ENCODE assay signal across 14 cellular contexts in genomic region chr1:155339515-155340111, GRCh38. TPM values are rescaled to one million over a fixed set of nuclear protein-coding genes. Genes with fewer than 3 reads are reported as not detected.
DNase-seq lines count a peak whose midpoint lies in the region; ATAC-seq and TF ChIP-seq lines count a peak whose summit lies in the region.
"Had no signal": no experiment of that assay in that cellular context is flagged by ENCODE, and none has a peak within 500 bp of the region (broad histone marks: within the 10 kb centered on the region; RNA-seq: fewer than 3 reads in every experiment).

No MANE protein-coding gene starts in this region.

- no peak overlapping the region for H2AFZ ChIP-seq in GM23248

- H3K4me1 ChIP-seq in GM23248 (ENCODE audit: insufficient read depth), result no peaks in the 10 kb centered on the region
- no peaks in the 10 kb centered on the region for H3K4me1 ChIP-seq in adipocyte (ENCODE audit: control insufficient read depth, insufficient read depth, low read length)

- no peak overlapping the region for H3K27ac ChIP-seq in CD4-positive, alpha-beta T cell (ENCODE audit: low read depth, low read length)
- H3K27ac ChIP-seq in GM23248, result no peak overlapping the region
- H3K27ac ChIP-seq: C4-2B had no signal

- no peak for ATAC-seq in CD4-positive, alpha-beta T cell (ENCODE audit: poor library complexity)

- H3K36me3 ChIP-seq in GM23248 (ENCODE audit: low read depth) (peaks cover 56% of the 10 kb centered on the region), adipocyte (ENCODE audit: control insufficient read depth, insufficient read depth, low read length, severe bottlenecking) (peaks cover 90% of the 10 kb centered on the region)

- H3K4me2 ChIP-seq in GM23248 (ENCODE audit: unreplicated experiment), result no peak overlapping the region

- H3F3A ChIP-seq in GM23248 (ENCODE audit: insufficient read depth), result peaks cover 6% of the 10 kb centered on the region; the same call in 1 of the 2 replicates

- intact Hi-C loops in CD4-positive, alpha-beta T cell (cut with DNase I, micrococcal nuclease), result loop anchor here in 1 of 2 experiments (10.0 kb wide), 1 partner anchor 395 kb away; no protein-coding TSS in a partner anchor

- CTCF ChIA-PET in CD4-positive, alpha-beta T cell (lab: Charles Lee), result interaction anchor here (1.2 kb wide), 1 partner anchor 15 kb away, joined by 3 read pairs; no protein-coding TSS in a partner anchor

- POLR2A ChIA-PET in CD4-positive, alpha-beta T cell (lab: Charles Lee), result no interaction called here

- DNase-seq in CD4-positive, alpha-beta T cell, result no peak
- DNase-seq in GM23248 (peak; percentile 8), adipocyte (ENCODE audit: low read depth) (peak; percentile 14), iris pigment epithelial cell (ENCODE audit: low read depth) (peak; percentile 36), NCI-H1436 treated with DMSO at 0.1 percent for 48 hours (lab: John Stamatoyannopoulos, UW) (no peak), medulla oblongata (ENCODE audit: extremely low spot score) (no peak)
- no peak for DNase-seq in stimulated activated CD8-positive, alpha-beta memory T cell treated with anti-CD3 and anti-CD28 coated beads, Interleukin-4, amount 100 ng/mL, for 48 hours
- DNase-seq: HFFc6, Kasumi-1, NCI-H1417, NCI-H2029, NCI-H510A treated with DMSO at 0.1 percent for 48 hours had no signal

- no peaks in the 10 kb centered on the region for H3K4me1 Mint-ChIP-seq in CD4-positive, alpha-beta T cell (ENCODE audit: low read depth)

- H3K9me3 ChIP-seq in CD4-positive, alpha-beta T cell (ENCODE audit: control insufficient read depth, low read length), result no peaks in the 10 kb centered on the region
- H3K9me3 ChIP-seq in GM23248 (ENCODE audit: low read depth), result no peaks in the 10 kb centered on the region
- H3K9me3 ChIP-seq in adipocyte (ENCODE audit: control insufficient read depth, low read length), result no peaks in the 10 kb centered on the region

- no peak overlapping the region for H3K9ac ChIP-seq in GM23248
- H3K9ac ChIP-seq in adipocyte (ENCODE audit: low read length), result no peak overlapping the region

- no peak overlapping the region for H3K4me3 ChIP-seq in GM23248
- H3K4me3 ChIP-seq in adipocyte (ENCODE audit: low read length), result no peak overlapping the region

- H3K79me2 ChIP-seq in GM23248 (ENCODE audit: insufficient read depth), result no peaks in the 10 kb centered on the region

- H4K20me1 ChIP-seq in GM23248 (ENCODE audit: insufficient read depth), result no peaks in the 10 kb centered on the region

- H3K9me3 Mint-ChIP-seq in CD4-positive, alpha-beta T cell, result no peaks in the 10 kb centered on the region
- H3K9me3 Mint-ChIP-seq: HFFc6 had no signal

- TF ChIP-seq CTCF in CD4-positive, alpha-beta T cell (IDR thresholded peaks at IDR 0.05), result no peak

- H3K27me3 ChIP-seq in CD4-positive, alpha-beta T cell (ENCODE audit: control insufficient read depth, insufficient read depth, low read length), result no peaks in the 10 kb centered on the region
- H3K27me3 ChIP-seq in GM23248 (replicated peaks; ENCODE audit: insufficient read depth) (no peaks in the 10 kb centered on the region), adipocyte (replicated peaks; ENCODE audit: control insufficient read depth, insufficient read depth, low read length) (no peaks in the 10 kb centered on the region)

- H3K27me3 Mint-ChIP-seq in CD4-positive, alpha-beta T cell, result no peaks in the 10 kb centered on the region

- in situ Hi-C loops in GM23248 (cut with MboI), result no loop called here

- peak overlapping the region; percentile 24 for H3K27ac Mint-ChIP-seq in CD4-positive, alpha-beta T cell
- H3K27ac Mint-ChIP-seq: HFFc6 had no signal

- H3K9me2 ChIP-seq in GM23248 (ENCODE audit: insufficient read depth), result no peaks in the 10 kb centered on the region

- no peak overlapping the region for H3K4me3 Mint-ChIP-seq in CD4-positive, alpha-beta T cell
- H3K4me3 Mint-ChIP-seq: HFFc6 had no signal

- 91 to 93% methylated on average over 8 of the region's 8 CpGs for WGBS in GM23248 (ENCODE audit: low coverage in 1 of 2, low lambda C conversion rate in 2 of 2, missing lambda C conversion rate in 2 of 2), 2 experiments

- peaks cover 88% of the 10 kb centered on the region for H3K36me3 Mint-ChIP-seq in CD4-positive, alpha-beta T cell (ENCODE audit: low read depth)

RNA-seq across cellular contexts. Expression of gene RUSC1, which starts 18.9 kb away (rescaled TPM):
- 10 to 100 TPM; 10.7 to 11.8 TPM for total RNA-seq in CD4-positive, alpha-beta T cell
- 31.9 and 34.4 TPM in 2 replicates for total RNA-seq in GM23248 (2014; rRNA removed; shearing (Covaris generic))
- polyA plus RNA-seq in GM23248 (2016; fragmentation: Nextera tagmentation; extraction: Ambion mirVana), result 30.4 and 32.6 TPM in 2 replicates

RNA-seq across cellular contexts. Expression of gene FDPS, which starts 30.9 kb away (rescaled TPM):
- 10 to 100 TPM; 44.0 to 47.3 TPM for total RNA-seq in CD4-positive, alpha-beta T cell
- 96.3 and 103 TPM in 2 replicates for total RNA-seq in GM23248 (2014; rRNA removed; shearing (Covaris generic))
- polyA plus RNA-seq in GM23248 (2016; fragmentation: Nextera tagmentation; extraction: Ambion mirVana), result 106 and 116 TPM in 2 replicates

RNA-seq across cellular contexts. Expression of gene PKLR, which starts 38.4 kb away (rescaled TPM):
- total RNA-seq in CD4-positive, alpha-beta T cell, result not detected
- total RNA-seq in GM23248 (2014; rRNA removed; shearing (Covaris generic)), result not detected in 2 replicates
- polyA plus RNA-seq in GM23248 (2016; fragmentation: Nextera tagmentation; extraction: Ambion mirVana), result 0.08 TPM in 1 of 2 replicates, not detected in the other
- total RNA-seq: H4, HFFc6 had no signal

Comparison
In these comparisons a context has a peak if more than half of its experiments do, and no peak if none do; other contexts are left out.
1. DNase-seq: peak in GM23248 (single experiment), adipocyte (single experiment) and iris pigment epithelial cell (single experiment); none in CD4-positive, alpha-beta T cell (0 of 10), stimulated activated CD8-positive, alpha-beta memory T cell treated with anti-CD3 and anti-CD28 coated beads, Interleukin-4, amount 100 ng/mL, for 48 hours (single experiment), NCI-H1436 treated with DMSO at 0.1 percent for 48 hours (single experiment) and medulla oblongata (single experiment).